Comparison of ENCODE assay signal across 1 cellular context in genomic region chr17:64975318-64976087, GRCh38.
A peak's percentile ranks its signal among the peaks of the same experiment; 100 is the strongest.
TF ChIP-seq lines count a peak whose summit lies in the region.

No MANE protein-coding gene starts in this region.

TF ChIP-seq in HEK293, 187 proteins besides CTCF, POLR2A, EP300 and RAD21 (continued from another document and continues in another):
- TF ChIP-seq AEBP2 (tag by site-specific recombination; IDR thresholded peaks at IDR 0.05; ENCODE audit: borderline replicate concordance) (no peak), KLF8 (tag by site-specific recombination; IDR thresholded peaks at IDR 0.05) (peak; percentile 87; the same call in 1 of the 2 replicates), ZNF777 (tag by site-specific recombination; IDR thresholded peaks at IDR 0.05; ENCODE audit: borderline replicate concordance) (peak; percentile 18; the same call in 1 of the 2 replicates), INSM2 (tag by site-specific recombination; IDR thresholded peaks at IDR 0.05) (no peak), GLI4 (tag by site-specific recombination; IDR thresholded peaks at IDR 0.05) (no peak), ZNF639 (tag by site-specific recombination; IDR thresholded peaks at IDR 0.05) (no peak), ZSCAN4 (tag by site-specific recombination; IDR thresholded peaks at IDR 0.05) (0 out of 2 replicates have a peak, but pooled peaks have one; percentile 9), ZSCAN16 (tag by site-specific recombination; IDR thresholded peaks at IDR 0.05) (0 out of 2 replicates have a peak, but pooled peaks have one; percentile 44), ZNF335 (tag by site-specific recombination; conservative IDR thresholded peaks at IDR 0.05) (peak; percentile 80), ZNF580 (tag by site-specific recombination; IDR thresholded peaks at IDR 0.05) (no peak), ZNF292 (tag by site-specific recombination; IDR thresholded peaks at IDR 0.05; ENCODE audit: borderline replicate concordance, low read depth) (no peak), ZNF660 (tag by site-specific recombination; IDR thresholded peaks at IDR 0.05) (peak; percentile 84), ZNF221 (tag by site-specific recombination; IDR thresholded peaks at IDR 0.05; ENCODE audit: borderline replicate concordance) (no peak), TRIM28 (IDR thresholded peaks at IDR 0.05; ENCODE audit: borderline replicate concordance, low read length) (no peak), GLIS2 (tag by site-specific recombination; IDR thresholded peaks at IDR 0.05) (peak; percentile 93), ZNF155 (tag by site-specific recombination; IDR thresholded peaks at IDR 0.05) (no peak), ZNF707 (tag by site-specific recombination; IDR thresholded peaks at IDR 0.05) (no peak), SP7 (tag by site-specific recombination; IDR thresholded peaks at IDR 0.05) (peak; percentile 75), ZBTB21 (tag by site-specific recombination; IDR thresholded peaks at IDR 0.05) (no peak), ZBTB8A (tag by site-specific recombination; IDR thresholded peaks at IDR 0.05) (peak; percentile 27; the same call in 1 of the 2 replicates), BCL11A (tag by site-specific recombination; IDR thresholded peaks at IDR 0.05; ENCODE audit: low read depth) (no peak), ZBTB10 (tag by site-specific recombination; IDR thresholded peaks at IDR 0.05) (peak; percentile 58), OVOL3 (tag by site-specific recombination; IDR thresholded peaks at IDR 0.05) (no peak), IKZF3 (tag by site-specific recombination; IDR thresholded peaks at IDR 0.05) (peak; percentile 82), SALL2 (tag by site-specific recombination; IDR thresholded peaks at IDR 0.05; ENCODE audit: borderline replicate concordance) (no peak), ZBTB44 (tag by site-specific recombination; IDR thresholded peaks at IDR 0.05) (no peak), ZNF473 (tag by site-specific recombination; IDR thresholded peaks at IDR 0.05) (no peak), KLF1 (tag by site-specific recombination; IDR thresholded peaks at IDR 0.05) (peak; percentile 94), ZNF133 (tag by site-specific recombination; IDR thresholded peaks at IDR 0.05) (no peak), ZNF658 (tag by site-specific recombination; IDR thresholded peaks at IDR 0.05) (no peak), ZEB2 (tag by site-specific recombination; IDR thresholded peaks at IDR 0.05) (peak; percentile 74), ZNF138 (tag by site-specific recombination; IDR thresholded peaks at IDR 0.05; ENCODE audit: borderline replicate concordance) (no peak), ZNF350 (tag by site-specific recombination; IDR thresholded peaks at IDR 0.05) (no peak), ZNF114 (tag by site-specific recombination; IDR thresholded peaks at IDR 0.05) (no peak), ZNF654 (tag by site-specific recombination; IDR thresholded peaks at IDR 0.05; ENCODE audit: low read depth) (no peak), ZNF433 (tag by site-specific recombination; IDR thresholded peaks at IDR 0.05; ENCODE audit: low read depth) (no peak), ZNF175 (tag by site-specific recombination; IDR thresholded peaks at IDR 0.05) (no peak), REPIN1 (tag by site-specific recombination; IDR thresholded peaks at IDR 0.05; ENCODE audit: low read depth) (no peak), ZNF223 (tag by site-specific recombination; IDR thresholded peaks at IDR 0.05) (no peak), ZNF521 (tag by site-specific recombination; IDR thresholded peaks at IDR 0.05) (no peak), HOXA7 (CRISPR knock-in tag; IDR thresholded peaks at IDR 0.05; ENCODE audit: borderline replicate concordance) (no peak), ZNF792 (tag by site-specific recombination; IDR thresholded peaks at IDR 0.05) (no peak), ZNF501 (tag by site-specific recombination; IDR thresholded peaks at IDR 0.05) (peak; percentile 85), ZBTB48 (tag by site-specific recombination; IDR thresholded peaks at IDR 0.05) (peak; percentile 60), ZSCAN18 (tag by site-specific recombination; IDR thresholded peaks at IDR 0.05) (no peak), ZNF2 (tag by site-specific recombination; IDR thresholded peaks at IDR 0.05) (peak; percentile 74), ZNF19 (tag by site-specific recombination; IDR thresholded peaks at IDR 0.05; ENCODE audit: low read depth) (no peak), PRDM6 (tag by site-specific recombination; IDR thresholded peaks at IDR 0.05) (no peak), GLI2 (tag by site-specific recombination; IDR thresholded peaks at IDR 0.05; ENCODE audit: borderline replicate concordance, low read depth) (no peak), SCRT1 (tag by site-specific recombination; IDR thresholded peaks at IDR 0.05; ENCODE audit: borderline replicate concordance) (no peak), ZNF544 (tag by site-specific recombination; IDR thresholded peaks at IDR 0.05) (no peak), ZNF16 (tag by site-specific recombination; IDR thresholded peaks at IDR 0.05; ENCODE audit: low read depth) (no peak), FEZF1 (tag by site-specific recombination; IDR thresholded peaks at IDR 0.05) (no peak), ZNF530 (tag by site-specific recombination; IDR thresholded peaks at IDR 0.05; ENCODE audit: low read depth) (no peak), ZNF132 (tag by site-specific recombination; IDR thresholded peaks at IDR 0.05; ENCODE audit: borderline replicate concordance) (no peak), HIC1 (tag by site-specific recombination; IDR thresholded peaks at IDR 0.05) (peak; percentile 44), ZNF354C (tag by site-specific recombination; IDR thresholded peaks at IDR 0.05; ENCODE audit: borderline replicate concordance, low read depth) (no peak), ZNF248 (tag by site-specific recombination; IDR thresholded peaks at IDR 0.05) (no peak)
